In genomic region chr5:133025804-133026663, GRCh38 we compare ENCODE assay signal across 1 cellular context.
TF ChIP-seq lines count a peak whose summit lies in the region.

ZCCHC10 (minus strand) TSS chr5:133026549; CDS start chr5:133026537, 12 bp downstream.

TF ChIP-seq in HepG2, 621 proteins besides CTCF, POLR2A, EP300 and RAD21 (continued from another document and continues in another):
- TF ChIP-seq, protein P1, sequence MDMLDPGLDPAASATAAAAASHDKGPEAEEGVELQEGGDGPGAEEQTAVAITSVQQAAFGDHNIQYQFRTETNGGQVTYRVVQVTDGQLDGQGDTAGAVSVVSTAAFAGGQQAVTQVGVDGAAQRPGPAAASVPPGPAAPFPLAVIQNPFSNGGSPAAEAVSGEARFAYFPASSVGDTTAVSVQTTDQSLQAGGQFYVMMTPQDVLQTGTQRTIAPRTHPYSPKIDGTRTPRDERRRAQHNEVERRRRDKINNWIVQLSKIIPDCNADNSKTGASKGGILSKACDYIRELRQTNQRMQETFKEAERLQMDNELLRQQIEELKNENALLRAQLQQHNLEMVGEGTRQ (IDR thresholded peaks at IDR 0.05; ENCODE audit: low read depth, low read length) = no peak
- TF ChIP-seq, protein P1 (CRISPR knock-in tag; IDR thresholded peaks at IDR 0.05; ENCODE audit: borderline replicate concordance) = 0 out of 2 replicates have a peak, but pooled peaks have one; percentile 33
- TF ChIP-seq HMG20A (CRISPR knock-in tag; IDR thresholded peaks at IDR 0.05; ENCODE audit: borderline replicate concordance) (no peak), ZNF512B (CRISPR knock-in tag; IDR thresholded peaks at IDR 0.05; ENCODE audit: borderline replicate concordance) (no peak), HHEX (CRISPR knock-in tag; IDR thresholded peaks at IDR 0.05) (no peak), ZNF331 (CRISPR knock-in tag; IDR thresholded peaks at IDR 0.05) (0 out of 2 replicates have a peak, but pooled peaks have one; percentile 35), ZNF430 (CRISPR knock-in tag; IDR thresholded peaks at IDR 0.05) (0 out of 2 replicates have a peak, but pooled peaks have one; percentile 15), SMAD3 (CRISPR knock-in tag; IDR thresholded peaks at IDR 0.05) (no peak), NFATC3 (CRISPR knock-in tag; IDR thresholded peaks at IDR 0.05) (no peak), ZNF607 (CRISPR knock-in tag; IDR thresholded peaks at IDR 0.05; ENCODE audit: borderline replicate concordance) (peak; percentile 33; the same call in 1 of the 2 replicates), MYC (CRISPR knock-in tag; IDR thresholded peaks at IDR 0.05; ENCODE audit: borderline replicate concordance) (peak; percentile 38; the same call in 1 of the 2 replicates), PITX1 (CRISPR knock-in tag; IDR thresholded peaks at IDR 0.05) (peak; percentile 9), ZBTB10 (CRISPR knock-in tag; IDR thresholded peaks at IDR 0.05; ENCODE audit: borderline replicate concordance) (no peak), BHLHE40 (IDR thresholded peaks at IDR 0.05; ENCODE audit: low read length) (no peak), ZNF790 (CRISPR knock-in tag; IDR thresholded peaks at IDR 0.05; ENCODE audit: borderline replicate concordance) (0 out of 2 replicates have a peak, but pooled peaks have one; percentile 48), ZNF296 (CRISPR knock-in tag; conservative IDR thresholded peaks at IDR 0.05) (no peak; the same call in 1 of the 2 replicates), GATAD2A (CRISPR knock-in tag; IDR thresholded peaks at IDR 0.05) (no peak), PRPF4 (IDR thresholded peaks at IDR 0.05; ENCODE audit: low read depth, low read length, poor library complexity, severe bottlenecking) (no peak), FOXO1 (CRISPR knock-in tag; IDR thresholded peaks at IDR 0.05) (no peak), MED13 (CRISPR knock-in tag; IDR thresholded peaks at IDR 0.05) (no peak), FOXP1 (IDR thresholded peaks at IDR 0.05) (no peak), FOXP1 (CRISPR knock-in tag; IDR thresholded peaks at IDR 0.05) (no peak), ZNF567 (CRISPR knock-in tag; IDR thresholded peaks at IDR 0.05; ENCODE audit: borderline replicate concordance) (no peak), CEBPG (CRISPR knock-in tag; IDR thresholded peaks at IDR 0.05) (no peak), ZNF292 (CRISPR knock-in tag; IDR thresholded peaks at IDR 0.05; ENCODE audit: borderline replicate concordance, low read depth) (0 out of 2 replicates have a peak, but pooled peaks have one; percentile 25), AGO1 (IDR thresholded peaks at IDR 0.05; ENCODE audit: low read depth, low read length, poor library complexity, severe bottlenecking) (peak; percentile 46), ZNF616 (CRISPR knock-in tag; IDR thresholded peaks at IDR 0.05; ENCODE audit: low read depth) (no peak), TCF7L2 (IDR thresholded peaks at IDR 0.05; ENCODE audit: low read depth, low read length) (no peak), ISL2 (CRISPR knock-in tag; IDR thresholded peaks at IDR 0.05) (0 out of 2 replicates have a peak, but pooled peaks have one; percentile 22), RCOR2 (CRISPR knock-in tag; IDR thresholded peaks at IDR 0.05) (no peak), ZBTB3 (CRISPR knock-in tag; IDR thresholded peaks at IDR 0.05; ENCODE audit: borderline replicate concordance, low read depth) (no peak), RXRA (CRISPR knock-in tag; IDR thresholded peaks at IDR 0.05) (peak; percentile 60; the same call in 1 of the 2 replicates), SCMH1 (CRISPR knock-in tag; IDR thresholded peaks at IDR 0.05; ENCODE audit: borderline replicate concordance) (no peak), TFDP2 (CRISPR knock-in tag; IDR thresholded peaks at IDR 0.05) (no peak), HOXD1 (CRISPR knock-in tag; IDR thresholded peaks at IDR 0.05) (no peak), ZNF354B (CRISPR knock-in tag; IDR thresholded peaks at IDR 0.05) (no peak), ZSCAN22 (CRISPR knock-in tag; IDR thresholded peaks at IDR 0.05) (no peak), GLMP (CRISPR knock-in tag; IDR thresholded peaks at IDR 0.05; ENCODE audit: borderline replicate concordance) (no peak), CREM (IDR thresholded peaks at IDR 0.05) (0 out of 2 replicates have a peak, but pooled peaks have one; percentile 12), CREM (CRISPR knock-in tag; IDR thresholded peaks at IDR 0.05) (no peak), NBN (conservative IDR thresholded peaks at IDR 0.05) (no peak), ZFP36L1 (CRISPR knock-in tag; IDR thresholded peaks at IDR 0.05) (no peak), NFE2L1 (CRISPR knock-in tag; IDR thresholded peaks at IDR 0.05; ENCODE audit: borderline replicate concordance) (no peak), CSRNP1 (CRISPR knock-in tag; IDR thresholded peaks at IDR 0.05) (no peak), KLF6 (CRISPR knock-in tag; IDR thresholded peaks at IDR 0.05) (no peak), ZNF451 (CRISPR knock-in tag; IDR thresholded peaks at IDR 0.05) (no peak), ZNF446 (CRISPR knock-in tag; IDR thresholded peaks at IDR 0.05) (no peak), MTF2 (CRISPR knock-in tag; IDR thresholded peaks at IDR 0.05; ENCODE audit: borderline replicate concordance) (no peak), NR2F1 (CRISPR knock-in tag; IDR thresholded peaks at IDR 0.05) (no peak)
- TF ChIP-seq, protein P2, sequence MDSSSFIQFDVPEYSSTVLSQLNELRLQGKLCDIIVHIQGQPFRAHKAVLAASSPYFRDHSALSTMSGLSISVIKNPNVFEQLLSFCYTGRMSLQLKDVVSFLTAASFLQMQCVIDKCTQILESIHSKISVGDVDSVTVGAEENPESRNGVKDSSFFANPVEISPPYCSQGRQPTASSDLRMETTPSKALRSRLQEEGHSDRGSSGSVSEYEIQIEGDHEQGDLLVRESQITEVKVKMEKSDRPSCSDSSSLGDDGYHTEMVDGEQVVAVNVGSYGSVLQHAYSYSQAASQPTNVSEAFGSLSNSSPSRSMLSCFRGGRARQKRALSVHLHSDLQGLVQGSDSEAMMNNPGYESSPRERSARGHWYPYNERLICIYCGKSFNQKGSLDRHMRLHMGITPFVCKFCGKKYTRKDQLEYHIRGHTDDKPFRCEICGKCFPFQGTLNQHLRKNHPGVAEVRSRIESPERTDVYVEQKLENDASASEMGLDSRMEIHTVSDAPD (CRISPR knock-in tag; IDR thresholded peaks at IDR 0.05) = no peak
- TF ChIP-seq, protein P3, sequence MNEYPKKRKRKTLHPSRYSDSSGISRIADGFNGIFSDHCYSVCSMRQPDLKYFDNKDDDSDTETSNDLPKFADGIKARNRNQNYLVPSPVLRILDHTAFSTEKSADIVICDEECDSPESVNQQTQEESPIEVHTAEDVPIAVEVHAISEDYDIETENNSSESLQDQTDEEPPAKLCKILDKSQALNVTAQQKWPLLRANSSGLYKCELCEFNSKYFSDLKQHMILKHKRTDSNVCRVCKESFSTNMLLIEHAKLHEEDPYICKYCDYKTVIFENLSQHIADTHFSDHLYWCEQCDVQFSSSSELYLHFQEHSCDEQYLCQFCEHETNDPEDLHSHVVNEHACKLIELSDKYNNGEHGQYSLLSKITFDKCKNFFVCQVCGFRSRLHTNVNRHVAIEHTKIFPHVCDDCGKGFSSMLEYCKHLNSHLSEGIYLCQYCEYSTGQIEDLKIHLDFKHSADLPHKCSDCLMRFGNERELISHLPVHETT (CRISPR knock-in tag; conservative IDR thresholded peaks at IDR 0.05) = no peak; the same call in 1 of the 2 replicates
- TF ChIP-seq, protein P4, sequence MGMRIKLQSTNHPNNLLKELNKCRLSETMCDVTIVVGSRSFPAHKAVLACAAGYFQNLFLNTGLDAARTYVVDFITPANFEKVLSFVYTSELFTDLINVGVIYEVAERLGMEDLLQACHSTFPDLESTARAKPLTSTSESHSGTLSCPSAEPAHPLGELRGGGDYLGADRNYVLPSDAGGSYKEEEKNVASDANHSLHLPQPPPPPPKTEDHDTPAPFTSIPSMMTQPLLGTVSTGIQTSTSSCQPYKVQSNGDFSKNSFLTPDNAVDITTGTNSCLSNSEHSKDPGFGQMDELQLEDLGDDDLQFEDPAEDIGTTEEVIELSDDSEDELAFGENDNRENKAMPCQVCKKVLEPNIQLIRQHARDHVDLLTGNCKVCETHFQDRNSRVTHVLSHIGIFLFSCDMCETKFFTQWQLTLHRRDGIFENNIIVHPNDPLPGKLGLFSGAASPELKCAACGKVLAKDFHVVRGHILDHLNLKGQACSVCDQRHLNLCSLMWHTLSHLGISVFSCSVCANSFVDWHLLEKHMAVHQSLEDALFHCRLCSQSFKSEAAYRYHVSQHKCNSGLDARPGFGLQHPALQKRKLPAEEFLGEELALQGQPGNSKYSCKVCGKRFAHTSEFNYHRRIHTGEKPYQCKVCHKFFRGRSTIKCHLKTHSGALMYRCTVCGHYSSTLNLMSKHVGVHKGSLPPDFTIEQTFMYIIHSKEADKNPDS (CRISPR knock-in tag; IDR thresholded peaks at IDR 0.05) = no peak
- TF ChIP-seq, protein P5, sequence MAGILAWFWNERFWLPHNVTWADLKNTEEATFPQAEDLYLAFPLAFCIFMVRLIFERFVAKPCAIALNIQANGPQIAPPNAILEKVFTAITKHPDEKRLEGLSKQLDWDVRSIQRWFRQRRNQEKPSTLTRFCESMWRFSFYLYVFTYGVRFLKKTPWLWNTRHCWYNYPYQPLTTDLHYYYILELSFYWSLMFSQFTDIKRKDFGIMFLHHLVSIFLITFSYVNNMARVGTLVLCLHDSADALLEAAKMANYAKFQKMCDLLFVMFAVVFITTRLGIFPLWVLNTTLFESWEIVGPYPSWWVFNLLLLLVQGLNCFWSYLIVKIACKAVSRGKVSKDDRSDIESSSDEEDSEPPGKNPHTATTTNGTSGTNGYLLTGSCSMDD (CRISPR knock-in tag; IDR thresholded peaks at IDR 0.05) = no peak
